ENCODE assay signal across 20 cellular contexts in genomic region chr2:219919506-219919905, GRCh38.
"Had no signal": no experiment of that assay in that cellular context is flagged by ENCODE, and none has a peak within 500 bp of the region (broad histone marks: within the 10 kb centered on the region; RNA-seq: fewer than 3 reads in every experiment).

No MANE protein-coding gene starts in this region.

- H3K36me3 ChIP-seq: Peyer's patch, SJCRH30 had no signal

- H3K27me3 ChIP-seq: Peyer's patch had no signal

- H3K4me1 ChIP-seq: Peyer's patch, SJCRH30 had no signal

- ATAC-seq: Right ventricle myocardium inferior, SK-N-SH treated with all-trans-retinoic acid at 6 μM for 48 hours had no signal

- DNase-seq: KBM-7, MV-4-11, NCI-H1105 treated with DMSO at 0.1 percent for 48 hours, NCI-H1436, NCI-H187, NCI-H2029, NCI-H2171 treated with DMSO at 0.1 percent for 48 hours, NCI-H345, NCI-H446 treated with DMSO at 0.1 percent for 48 hours, NCI-H510A treated with DMSO at 0.1 percent for 48 hours, NCI-H526, NCI-H82, OCI-M1, PC-9, Peyer's patch, SJCRH30 had no signal

- FAIRE-seq: HTR-8/SVneo had no signal

- H3K4me3 ChIP-seq: PC-9, Peyer's patch, SJCRH30 had no signal

- H3K9me3 ChIP-seq: Peyer's patch, SJCRH30 had no signal

- H2AFZ ChIP-seq: PC-9 had no signal

- H3K4me2 ChIP-seq: PC-9 had no signal

- H3K27ac ChIP-seq: HL-60, PC-9, Peyer's patch, SJCRH30 had no signal
